In genomic region chr2:152344561-152345195, GRCh38 we compare ENCODE assay signal across 16 cellular contexts. TPM values are rescaled to one million over a fixed set of nuclear protein-coding genes. Genes with fewer than 3 reads are reported as not detected.
A peak's percentile ranks its signal among the peaks of the same experiment; 100 is the strongest.
DNase-seq lines count a peak whose midpoint lies in the region; ATAC-seq and TF ChIP-seq lines count a peak whose summit lies in the region.
"Had no signal": no experiment of that assay in that cellular context is flagged by ENCODE, and none has a peak within 500 bp of the region (broad histone marks: within the 10 kb centered on the region; RNA-seq: fewer than 3 reads in every experiment).

No MANE protein-coding gene starts in this region.

- peak overlapping the region; percentile 26 for H3K27ac ChIP-seq in foreskin keratinocyte
- H3K27ac ChIP-seq: 22Rv1, SK-N-MC had no signal

- no peaks in the 10 kb centered on the region for H3K4me1 ChIP-seq in foreskin keratinocyte

- no peaks in the 10 kb centered on the region for H3K27me3 ChIP-seq in foreskin keratinocyte

- TF ChIP-seq CTCF in foreskin keratinocyte (conservative IDR thresholded peaks at IDR 0.05): no peak

- ATAC-seq in foreskin keratinocyte (no peak), GM18868 (IDR thresholded peaks at IDR 0.05; ENCODE audit: unreplicated experiment) (no peak), GM18502 (IDR thresholded peaks at IDR 0.05; ENCODE audit: poor library complexity, unreplicated experiment) (no peak), GM18870 (IDR thresholded peaks at IDR 0.05; ENCODE audit: unreplicated experiment) (no peak)
- ATAC-seq: CD8-positive, alpha-beta T cell had no signal

- DNase-seq in NCI-H1436 (lab: John Stamatoyannopoulos, UW) (peak; percentile 16), NCI-H1436 treated with DMSO at 0.1 percent for 48 hours (lab: John Stamatoyannopoulos, UW) (no peak), NCI-H146 (lab: John Stamatoyannopoulos, UW) (peak; percentile 58), NCI-H748 treated with DMSO at 0.1 percent for 48 hours (lab: John Stamatoyannopoulos, UW) (peak; percentile 79), foreskin keratinocyte (no peak)
- DNase-seq: CD8-positive, alpha-beta T cell; IMR-90; Kasumi-1; NCI-H2107; NCI-H446; T-helper 1 cell had no signal

RNA-seq across cellular contexts. Expression of gene FMNL2, which starts 9.7 kb away (rescaled TPM):
- total RNA-seq in foreskin keratinocyte: 44.8 and 46.5 TPM in 2 replicates
- polyA plus RNA-seq in foreskin keratinocyte: 14.5 and 16.5 TPM in 2 replicates

Comparison
In these comparisons a context has a peak if more than half of its experiments do, and no peak if none do; other contexts are left out.
1. DNase-seq: peak in NCI-H1436 (single experiment), NCI-H146 (single experiment) and NCI-H748 treated with DMSO at 0.1 percent for 48 hours (single experiment); none in NCI-H1436 treated with DMSO at 0.1 percent for 48 hours (single experiment) and foreskin keratinocyte (0 of 2).